21 cellular contexts compared by ENCODE assay signal in the genomic region with DNA sequence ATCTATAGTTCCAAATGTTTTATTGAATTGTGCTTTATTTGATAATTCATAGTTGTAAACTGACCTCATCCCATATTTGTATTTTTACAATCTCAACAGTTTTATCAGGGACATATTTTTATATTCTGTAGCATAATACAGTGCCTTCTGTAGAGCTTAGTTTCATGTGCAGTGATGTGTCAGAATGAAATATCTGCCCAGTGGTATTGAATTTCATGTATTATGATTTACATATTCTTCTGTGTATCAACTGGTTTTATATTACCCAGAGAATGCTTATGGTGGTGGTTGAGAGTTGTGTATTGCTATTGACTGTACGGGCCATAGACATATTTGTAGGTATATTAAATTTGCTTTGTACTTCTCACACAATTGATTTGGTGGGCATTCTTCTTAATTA.
DNase-seq lines count a peak whose midpoint lies in the region; ATAC-seq, FAIRE-seq and TF ChIP-seq lines count a peak whose summit lies in the region.
"Had no signal": no experiment of that assay in that cellular context is flagged by ENCODE, and none has a peak within 500 bp of the region (broad histone marks: within the 10 kb centered on the region; RNA-seq: fewer than 3 reads in every experiment).

No MANE protein-coding gene starts in this region.

- H3K4me1 ChIP-seq in A549 (peaks cover 26% of the 10 kb centered on the region), HEK293 (ENCODE audit: control insufficient read depth, insufficient read depth, low read length) (0 out of 2 replicates have a peak, but pooled peaks cover 2% of the 10 kb centered on the region), PC-3 (ENCODE audit: insufficient read depth, low read length) (peaks cover 51% of the 10 kb centered on the region)

- H3K36me3 Mint-ChIP-seq in T-helper 2 cell treated with Interferon-gamma antibody and Interleukin-4, amounts not matched to agents 5 μg/mL and 100 μg/mL, for 36 hours (ENCODE audit: low read depth): peaks cover 15% of the 10 kb centered on the region

- ATAC-seq in A549 (no peak), PC-3 (peak; percentile 88), HG03565 (IDR thresholded peaks at IDR 0.05; ENCODE audit: unreplicated experiment) (no peak)
- ATAC-seq: GM12878 had no signal

- peaks cover 13% of the 10 kb centered on the region for H3F3A ChIP-seq in PC-3 (ENCODE audit: low read length, unreplicated experiment)

- no TSS peak for BruUV-seq in PC-3 (replicated peaks; lab: Mats Ljungman, UMichigan)

- DNase-seq in A549 (ENCODE audit: low read depth in 1 of 2, low spot score in 1 of 2) (no peak), PC-3 (peak; percentile 96), GM12891 (ENCODE audit: insufficient read length, low spot score) (no peak)
- no peak for DNase-seq in T-helper 2 cell treated with Interferon-gamma antibody and Interleukin-4, amounts not matched to agents 5 μg/mL and 100 μg/mL, for 36 hours (ENCODE audit: low spot score)
- DNase-seq: CD4-positive, alpha-beta memory T cell; DMS153; EL; NCI-H1048; NCI-H1436; NCI-H2029; NCI-H2227 treated with DMSO at 0.1 percent for 48 hours; NCI-H510A treated with DMSO at 0.1 percent for 48 hours had no signal

- 84% methylated on average over 1 of the region's 1 CpG for WGBS in A549 (ENCODE audit: missing lambda C conversion rate)

- H3K27ac Mint-ChIP-seq in T-helper 2 cell treated with Interferon-gamma antibody and Interleukin-4, amounts not matched to agents 5 μg/mL and 100 μg/mL, for 36 hours: no peak overlapping the region
- H3K27ac Mint-ChIP-seq: CD4-positive, alpha-beta memory T cell had no signal

- TF ChIP-seq EP300 in A549 (IDR thresholded peaks at IDR 0.05): no peak

- peaks cover 12% of the 10 kb centered on the region for H3K9me3 Mint-ChIP-seq in T-helper 2 cell treated with Interferon-gamma antibody and Interleukin-4, amounts not matched to agents 5 μg/mL and 100 μg/mL, for 36 hours

- no peak overlapping the region for H3K9ac ChIP-seq in PC-3 (ENCODE audit: low read length)
- H3K9ac ChIP-seq: BLaER1 had no signal

- TF ChIP-seq POLR2A in A549 (IDR thresholded peaks at IDR 0.05; ENCODE audit: low read length) (no peak), GM12891 (IDR thresholded peaks at IDR 0.05; ENCODE audit: low read depth, low read length) (no peak)

- H3K27ac ChIP-seq in A549 (peak overlapping the region; percentile 78 to 87; a peak in 3 of 6 replicates), HEK293 (ENCODE audit: extremely low read depth, low read depth, low read length) (no peak overlapping the region), PC-3 (ENCODE audit: low read length) (peak overlapping the region; percentile 37)
- H3K27ac ChIP-seq: BLaER1, HL-60, SJSA1 had no signal

- no peaks in the 10 kb centered on the region for H3K27me3 Mint-ChIP-seq in T-helper 2 cell treated with Interferon-gamma antibody and Interleukin-4, amounts not matched to agents 5 μg/mL and 100 μg/mL, for 36 hours (ENCODE audit: low read depth)
- H3K27me3 Mint-ChIP-seq: CD4-positive, alpha-beta memory T cell had no signal

- H4K20me1 ChIP-seq in PC-3 (ENCODE audit: low read length): 0 out of 2 replicates have a peak, but pooled peaks cover 16% of the 10 kb centered on the region

- CTCF ChIA-PET in A549 (lab: Yijun Ruan, JAX): interaction anchor here (1.0 to 1.3 kb wide), 2 partner anchors 10 to 15 kb away, joined by 3 read pairs; no protein-coding TSS in a partner anchor
- CTCF ChIA-PET in HEK293 (lab: Yijun Ruan, JAX): no interaction called here
- CTCF ChIA-PET in PC-3 (lab: Charles Lee): interaction anchor here (0.5 to 1.0 kb wide), 4 partner anchors 11 to 163 kb away, joined by 3 to 5 read pairs (median 4); no protein-coding TSS in a partner anchor

- no peak overlapping the region for H2AFZ ChIP-seq in PC-3 (ENCODE audit: low read length)

- POLR2A ChIA-PET in A549 (lab: Yijun Ruan, JAX): no interaction called here
- POLR2A ChIA-PET in HEK293 (lab: Yijun Ruan, JAX): no interaction called here
- POLR2A ChIA-PET in PC-3 (lab: Charles Lee; ENCODE audit: unreplicated experiment): interaction anchor here (0.5 to 1.0 kb wide), 5 partner anchors 8 to 1820 kb away, joined by 3 to 8 read pairs (median 5); no protein-coding TSS in a partner anchor

- H3K4me3 Mint-ChIP-seq in T-helper 2 cell treated with Interferon-gamma antibody and Interleukin-4, amounts not matched to agents 5 μg/mL and 100 μg/mL, for 36 hours: no peak overlapping the region
- H3K4me3 Mint-ChIP-seq: CD4-positive, alpha-beta memory T cell had no signal

- no peak for TF ChIP-seq CTCF in A549 (IDR thresholded peaks at IDR 0.05)
- no peak for TF ChIP-seq CTCF in HEK293 (tag by site-specific recombination; IDR thresholded peaks at IDR 0.05)
- TF ChIP-seq CTCF in PC-3 (conservative IDR thresholded peaks at IDR 0.05; ENCODE audit: low read depth, low read length): no peak

- peaks cover 23% of the 10 kb centered on the region for H3K4me1 Mint-ChIP-seq in T-helper 2 cell treated with Interferon-gamma antibody and Interleukin-4, amounts not matched to agents 5 μg/mL and 100 μg/mL, for 36 hours (ENCODE audit: low read depth)

- H3K4me2 ChIP-seq in A549: no peak overlapping the region; the same call in 2 of the 3 replicates
- peak overlapping the region; percentile 32 for H3K4me2 ChIP-seq in PC-3 (ENCODE audit: low read length)
- H3K4me2 ChIP-seq: BLaER1 had no signal

- no peak for FAIRE-seq in A549 (lab: Jason Lieb, UNC)
- peak; percentile 27 for FAIRE-seq in islet of Langerhans (lab: Jason Lieb, UNC)
- FAIRE-seq in GM12891 (lab: Jason Lieb, UNC): no peak
- FAIRE-seq: A204.1, GM12878, H1 had no signal

- H3K9me3 ChIP-seq in A549: peaks cover 11% of the 10 kb centered on the region; the same call in 2 of the 3 replicates
- no peaks in the 10 kb centered on the region; the same call in 1 of the 2 replicates for H3K9me3 ChIP-seq in HEK293 (ENCODE audit: control insufficient read depth, insufficient read depth, low read depth, low read length)
- H3K9me3 ChIP-seq in PC-3 (ENCODE audit: low read length): no peaks in the 10 kb centered on the region
- H3K9me3 ChIP-seq: SJSA1 had no signal

- H3K79me2 ChIP-seq in PC-3 (ENCODE audit: low read length): peaks cover 91% of the 10 kb centered on the region

- no peaks in the 10 kb centered on the region for H3K27me3 ChIP-seq in PC-3 (ENCODE audit: low read length)
- H3K27me3 ChIP-seq: BLaER1, SJSA1 had no signal

- H3K4me3 ChIP-seq in A549 (no peak overlapping the region), HEK293 (ENCODE audit: low read depth, low read length) (no peak overlapping the region), PC-3 (ENCODE audit: low read length) (no peak overlapping the region)
- H3K4me3 ChIP-seq: BLaER1, GM12878, SJSA1 had no signal

- no peak for TF ChIP-seq RAD21 in A549 (conservative IDR thresholded peaks at IDR 0.05 in 1 of 2, IDR thresholded peaks at IDR 0.05 in 1 of 2)

- intact Hi-C loops in PC-3 (cut with micrococcal nuclease): loop anchor here (1.0 kb wide), 1 partner anchor 8 kb away; no protein-coding TSS in a partner anchor

- no peaks in the 10 kb centered on the region for H3K9me2 ChIP-seq in PC-3 (replicated peaks; ENCODE audit: low read length)

- H3K36me3 ChIP-seq in HEK293 (ENCODE audit: control insufficient read depth in 2 of 2, insufficient read depth in 1 of 2, low read length in 2 of 2) (no peaks in the 10 kb centered on the region), PC-3 (ENCODE audit: low read depth, low read length) (peaks cover 10% of the 10 kb centered on the region; the same call in 1 of the 2 replicates)
- H3K36me3 ChIP-seq: SJSA1 had no signal

TF ChIP-seq in A549, 52 proteins besides CTCF, POLR2A, EP300 and RAD21:
- TF ChIP-seq HOXB5 (CRISPR knock-in tag; IDR thresholded peaks at IDR 0.05) (no peak), FOXS1 (CRISPR knock-in tag; IDR thresholded peaks at IDR 0.05) (no peak), EHF (CRISPR knock-in tag; IDR thresholded peaks at IDR 0.05) (no peak), JUNB (IDR thresholded peaks at IDR 0.05) (no peak), ZSCAN20 (CRISPR knock-in tag; IDR thresholded peaks at IDR 0.05) (no peak)
- TF ChIP-seq, protein P1, sequence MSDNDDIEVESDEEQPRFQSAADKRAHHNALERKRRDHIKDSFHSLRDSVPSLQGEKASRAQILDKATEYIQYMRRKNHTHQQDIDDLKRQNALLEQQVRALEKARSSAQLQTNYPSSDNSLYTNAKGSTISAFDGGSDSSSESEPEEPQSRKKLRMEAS (IDR thresholded peaks at IDR 0.05): no peak

TF ChIP-seq in HEK293, 187 proteins besides CTCF, POLR2A, EP300 and RAD21:
- TF ChIP-seq ZNF529 (tag by site-specific recombination; IDR thresholded peaks at IDR 0.05; ENCODE audit: insufficient replicate concordance): no peak
- TF ChIP-seq, protein P2, sequence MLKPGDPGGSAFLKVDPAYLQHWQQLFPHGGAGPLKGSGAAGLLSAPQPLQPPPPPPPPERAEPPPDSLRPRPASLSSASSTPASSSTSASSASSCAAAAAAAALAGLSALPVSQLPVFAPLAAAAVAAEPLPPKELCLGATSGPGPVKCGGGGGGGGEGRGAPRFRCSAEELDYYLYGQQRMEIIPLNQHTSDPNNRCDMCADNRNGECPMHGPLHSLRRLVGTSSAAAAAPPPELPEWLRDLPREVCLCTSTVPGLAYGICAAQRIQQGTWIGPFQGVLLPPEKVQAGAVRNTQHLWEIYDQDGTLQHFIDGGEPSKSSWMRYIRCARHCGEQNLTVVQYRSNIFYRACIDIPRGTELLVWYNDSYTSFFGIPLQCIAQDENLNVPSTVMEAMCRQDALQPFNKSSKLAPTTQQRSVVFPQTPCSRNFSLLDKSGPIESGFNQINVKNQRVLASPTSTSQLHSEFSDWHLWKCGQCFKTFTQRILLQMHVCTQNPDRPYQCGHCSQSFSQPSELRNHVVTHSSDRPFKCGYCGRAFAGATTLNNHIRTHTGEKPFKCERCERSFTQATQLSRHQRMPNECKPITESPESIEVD (tag by site-specific recombination; IDR thresholded peaks at IDR 0.05): 0 out of 2 replicates have a peak, but pooled peaks have one; percentile 15
TF ChIP-seq in HEK293: peak in this region for 1.

TF ChIP-seq in GM12891, 5 proteins besides CTCF, POLR2A, EP300 and RAD21:
- TF ChIP-seq SPI1 (IDR thresholded peaks at IDR 0.05; ENCODE audit: low read depth, low read length) (no peak), POU2F2 (IDR thresholded peaks at IDR 0.05; ENCODE audit: low read depth, low read length) (no peak), PAX5 (IDR thresholded peaks at IDR 0.05; ENCODE audit: insufficient read depth, low read length, severe bottlenecking) (no peak), POLR2AphosphoS5 (IDR thresholded peaks at IDR 0.05; ENCODE audit: low read depth, low read length) (no peak), TAF1 (IDR thresholded peaks at IDR 0.05; ENCODE audit: low read depth, low read length) (no peak)
